In genomic region chr6:16961577-16961976, GRCh38 we compare ENCODE assay signal across 16 cellular contexts.
DNase-seq lines count a peak whose midpoint lies in the region; ATAC-seq and TF ChIP-seq lines count a peak whose summit lies in the region.
"Had no signal": no experiment of that assay in that cellular context is flagged by ENCODE, and none has a peak within 500 bp of the region (broad histone marks: within the 10 kb centered on the region; RNA-seq: fewer than 3 reads in every experiment).

No MANE protein-coding gene starts in this region.

- no peak overlapping the region for H3K4me3 Mint-ChIP-seq in WTC11

- no peak overlapping the region for H3K4me2 ChIP-seq in SK-N-SH

- WGBS in SK-N-SH (ENCODE audit: low lambda C conversion rate), result 16% methylated on average over 1 of the region's 1 CpG

- no peaks in the 10 kb centered on the region for H3K9me2 ChIP-seq in SK-N-SH

- ATAC-seq in SK-N-SH treated with all-trans-retinoic acid at 6 μM for 48 hours, result no peak
- no peak for ATAC-seq in WTC11

- no peaks in the 10 kb centered on the region for H3K79me2 ChIP-seq in SK-N-SH (ENCODE audit: insufficient read depth)

- no peak overlapping the region for H3K9ac ChIP-seq in SK-N-SH

- H3K27ac ChIP-seq in SK-N-SH (ENCODE audit: low read depth in 2 of 2, low read length in 1 of 2) (peak overlapping the region in 1 of 2 experiments; percentile 44; a peak in 2 of 4 replicates), SJSA1 (peak overlapping the region; percentile 54)
- H3K27ac ChIP-seq: 22Rv1, Peyer's patch had no signal

- POLR2A ChIA-PET in SK-N-SH (lab: Yijun Ruan, JAX) (no interaction called here), WTC11 (lab: Charles Lee) (no interaction called here)

- peak overlapping the region; percentile 30; the same call in 1 of the 2 replicates for H2AFZ ChIP-seq in SK-N-SH (ENCODE audit: low read depth)

- no peaks in the 10 kb centered on the region for H4K20me1 ChIP-seq in SK-N-SH (ENCODE audit: insufficient read depth)

- no peaks in the 10 kb centered on the region for H3K27me3 ChIP-seq in SK-N-SH (ENCODE audit: insufficient read depth)
- no peaks in the 10 kb centered on the region for H3K27me3 ChIP-seq in SJSA1 (replicated peaks)
- H3K27me3 ChIP-seq: Peyer's patch had no signal

- TF ChIP-seq CTCF in SK-N-SH (IDR thresholded peaks at IDR 0.05), result no peak
- TF ChIP-seq CTCF in WTC11 (IDR thresholded peaks at IDR 0.05), result no peak

- H3K36me3 Mint-ChIP-seq in WTC11, result no peaks in the 10 kb centered on the region

- H3K9me3 ChIP-seq in SK-N-SH (no peaks in the 10 kb centered on the region), SJSA1 (replicated peaks) (no peaks in the 10 kb centered on the region)
- H3K9me3 ChIP-seq: Peyer's patch had no signal

- peaks cover 9% of the 10 kb centered on the region for H3K4me1 Mint-ChIP-seq in WTC11

- H3K4me1 ChIP-seq in SK-N-SH (ENCODE audit: control insufficient read depth in 1 of 2, insufficient read depth in 2 of 2, low read depth in 1 of 2, low read length in 1 of 2) (peaks cover 5 to 17% of the 10 kb centered on the region in 2 experiments), SJSA1 (replicated peaks) (peaks cover 46% of the 10 kb centered on the region)

- no peaks in the 10 kb centered on the region for H3K36me3 ChIP-seq in SK-N-SH (replicated peaks in 1 of 2; ENCODE audit: control insufficient read depth in 1 of 2, insufficient read depth in 2 of 2, low read length in 1 of 2)
- H3K36me3 ChIP-seq in SJSA1, result no peaks in the 10 kb centered on the region
- H3K36me3 ChIP-seq: Peyer's patch had no signal

- H3K27me3 Mint-ChIP-seq in WTC11 (ENCODE audit: low read depth), result no peaks in the 10 kb centered on the region

- H3K27ac Mint-ChIP-seq in WTC11, result no peak overlapping the region

- no peak for DNase-seq in SK-N-SH
- peak in 1 of 2 experiments; percentile 81 for DNase-seq in SJSA1 (ENCODE audit: low read depth in 1 of 2, low spot score in 2 of 2)
- DNase-seq in fibroblast of peridontal ligament (ENCODE audit: extremely low read depth), result peak; percentile 26
- no peak for DNase-seq in activated CD4-positive, alpha-beta T cell treated with anti-CD3 and anti-CD28 coated beads for 48 hours
- no peak for DNase-seq in NCI-H345 (lab: John Stamatoyannopoulos, UW)
- DNase-seq in WTC11 (ENCODE audit: low spot score), result no peak
- DNase-seq in NCI-H1436 (lab: John Stamatoyannopoulos, UW), result no peak
- DNase-seq: C1 segment of cervical spinal cord, KG1, NCI-H146, NCI-H2081, NCI-H524 treated with DMSO at 0.1 percent for 48 hours, Peyer's patch, Right ventricle myocardium superior had no signal

- TF ChIP-seq RAD21 in SK-N-SH (IDR thresholded peaks at IDR 0.05; ENCODE audit: low read length), result no peak

- no peak overlapping the region for H3K4me3 ChIP-seq in SK-N-SH (ENCODE audit: low read depth in 2 of 2, low read length in 1 of 2)
- no peak overlapping the region for H3K4me3 ChIP-seq in SJSA1
- H3K4me3 ChIP-seq: Peyer's patch had no signal

- H3F3A ChIP-seq in SK-N-SH (replicated peaks; ENCODE audit: insufficient read depth), result peaks cover 4% of the 10 kb centered on the region

- TF ChIP-seq EP300 in SK-N-SH (IDR thresholded peaks at IDR 0.05; ENCODE audit: borderline replicate concordance in 1 of 2, low read depth in 1 of 2, low read length in 1 of 2), result 0 out of 4 replicates have a peak, but pooled peaks of 1 of the 2 experiments have one; percentile 34

- CTCF ChIA-PET in SK-N-SH (lab: Yijun Ruan, JAX), result interaction anchor here (0.8 to 4.8 kb wide), 2 partner anchors 12 to 130 kb away, joined by 3 to 45 read pairs; no protein-coding TSS in a partner anchor
- CTCF ChIA-PET in WTC11 (lab: Charles Lee), result no interaction called here

- no peaks in the 10 kb centered on the region for H3K9me3 Mint-ChIP-seq in WTC11

TF ChIP-seq in SK-N-SH, 30 proteins besides CTCF, POLR2A, EP300 and RAD21 (continues in another document):
- TF ChIP-seq TCF12 (IDR thresholded peaks at IDR 0.05) (peak; percentile 37; the same call in 1 of the 2 replicates), ELF1 (IDR thresholded peaks at IDR 0.05) (no peak), REST (IDR thresholded peaks at IDR 0.05; ENCODE audit: low read depth, low read length) (no peak), GABPA (IDR thresholded peaks at IDR 0.05; ENCODE audit: low read depth) (no peak)

TF ChIP-seq in SK-N-SH treated with all-trans-retinoic acid at 6 μM for 48 hours, 23 proteins besides CTCF, POLR2A, EP300 and RAD21 (continues in another document):
- no peak for TF ChIP-seq SNAI2 (CRISPR knock-in tag; IDR thresholded peaks at IDR 0.05)
- no peak for TF ChIP-seq CSDC2 (CRISPR knock-in tag; IDR thresholded peaks at IDR 0.05)
- no peak for TF ChIP-seq ZNF8 (CRISPR knock-in tag; IDR thresholded peaks at IDR 0.05)
- TF ChIP-seq, protein P1, sequence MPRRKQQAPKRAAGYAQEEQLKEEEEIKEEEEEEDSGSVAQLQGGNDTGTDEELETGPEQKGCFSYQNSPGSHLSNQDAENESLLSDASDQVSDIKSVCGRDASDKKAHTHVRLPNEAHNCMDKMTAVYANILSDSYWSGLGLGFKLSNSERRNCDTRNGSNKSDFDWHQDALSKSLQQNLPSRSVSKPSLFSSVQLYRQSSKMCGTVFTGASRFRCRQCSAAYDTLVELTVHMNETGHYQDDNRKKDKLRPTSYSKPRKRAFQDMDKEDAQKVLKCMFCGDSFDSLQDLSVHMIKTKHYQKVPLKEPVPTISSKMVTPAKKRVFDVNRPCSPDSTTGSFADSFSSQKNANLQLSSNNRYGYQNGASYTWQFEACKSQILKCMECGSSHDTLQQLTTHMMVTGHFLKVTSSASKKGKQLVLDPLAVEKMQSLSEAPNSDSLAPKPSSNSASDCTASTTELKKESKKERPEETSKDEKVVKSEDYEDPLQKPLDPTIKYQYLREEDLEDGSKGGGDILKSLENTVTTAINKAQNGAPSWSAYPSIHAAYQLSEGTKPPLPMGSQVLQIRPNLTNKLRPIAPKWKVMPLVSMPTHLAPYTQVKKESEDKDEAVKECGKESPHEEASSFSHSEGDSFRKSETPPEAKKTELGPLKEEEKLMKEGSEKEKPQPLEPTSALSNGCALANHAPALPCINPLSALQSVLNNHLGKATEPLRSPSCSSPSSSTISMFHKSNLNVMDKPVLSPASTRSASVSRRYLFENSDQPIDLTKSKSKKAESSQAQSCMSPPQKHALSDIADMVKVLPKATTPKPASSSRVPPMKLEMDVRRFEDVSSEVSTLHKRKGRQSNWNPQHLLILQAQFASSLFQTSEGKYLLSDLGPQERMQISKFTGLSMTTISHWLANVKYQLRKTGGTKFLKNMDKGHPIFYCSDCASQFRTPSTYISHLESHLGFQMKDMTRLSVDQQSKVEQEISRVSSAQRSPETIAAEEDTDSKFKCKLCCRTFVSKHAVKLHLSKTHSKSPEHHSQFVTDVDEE (CRISPR knock-in tag; IDR thresholded peaks at IDR 0.05), result no peak
- no peak for TF ChIP-seq ZC3H10 (CRISPR knock-in tag; IDR thresholded peaks at IDR 0.05)
- no peak for TF ChIP-seq RARB (CRISPR knock-in tag; IDR thresholded peaks at IDR 0.05)

TF ChIP-seq in WTC11, 78 proteins besides CTCF, POLR2A, EP300 and RAD21:
- TF ChIP-seq ZNF317 (CRISPR knock-in tag; IDR thresholded peaks at IDR 0.05; ENCODE audit: borderline replicate concordance, low read depth), result no peak
- TF ChIP-seq, protein P2, sequence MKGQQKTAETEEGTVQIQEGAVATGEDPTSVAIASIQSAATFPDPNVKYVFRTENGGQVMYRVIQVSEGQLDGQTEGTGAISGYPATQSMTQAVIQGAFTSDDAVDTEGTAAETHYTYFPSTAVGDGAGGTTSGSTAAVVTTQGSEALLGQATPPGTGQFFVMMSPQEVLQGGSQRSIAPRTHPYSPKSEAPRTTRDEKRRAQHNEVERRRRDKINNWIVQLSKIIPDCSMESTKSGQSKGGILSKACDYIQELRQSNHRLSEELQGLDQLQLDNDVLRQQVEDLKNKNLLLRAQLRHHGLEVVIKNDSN (CRISPR knock-in tag; IDR thresholded peaks at IDR 0.05), result no peak
- TF ChIP-seq, protein P3, sequence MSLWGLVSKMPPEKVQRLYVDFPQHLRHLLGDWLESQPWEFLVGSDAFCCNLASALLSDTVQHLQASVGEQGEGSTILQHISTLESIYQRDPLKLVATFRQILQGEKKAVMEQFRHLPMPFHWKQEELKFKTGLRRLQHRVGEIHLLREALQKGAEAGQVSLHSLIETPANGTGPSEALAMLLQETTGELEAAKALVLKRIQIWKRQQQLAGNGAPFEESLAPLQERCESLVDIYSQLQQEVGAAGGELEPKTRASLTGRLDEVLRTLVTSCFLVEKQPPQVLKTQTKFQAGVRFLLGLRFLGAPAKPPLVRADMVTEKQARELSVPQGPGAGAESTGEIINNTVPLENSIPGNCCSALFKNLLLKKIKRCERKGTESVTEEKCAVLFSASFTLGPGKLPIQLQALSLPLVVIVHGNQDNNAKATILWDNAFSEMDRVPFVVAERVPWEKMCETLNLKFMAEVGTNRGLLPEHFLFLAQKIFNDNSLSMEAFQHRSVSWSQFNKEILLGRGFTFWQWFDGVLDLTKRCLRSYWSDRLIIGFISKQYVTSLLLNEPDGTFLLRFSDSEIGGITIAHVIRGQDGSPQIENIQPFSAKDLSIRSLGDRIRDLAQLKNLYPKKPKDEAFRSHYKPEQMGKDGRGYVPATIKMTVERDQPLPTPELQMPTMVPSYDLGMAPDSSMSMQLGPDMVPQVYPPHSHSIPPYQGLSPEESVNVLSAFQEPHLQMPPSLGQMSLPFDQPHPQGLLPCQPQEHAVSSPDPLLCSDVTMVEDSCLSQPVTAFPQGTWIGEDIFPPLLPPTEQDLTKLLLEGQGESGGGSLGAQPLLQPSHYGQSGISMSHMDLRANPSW (CRISPR knock-in tag; conservative IDR thresholded peaks at IDR 0.05; ENCODE audit: low read depth), result no peak
- TF ChIP-seq SP1 (CRISPR knock-in tag; conservative IDR thresholded peaks at IDR 0.05), result no peak
- TF ChIP-seq JAZF1 (CRISPR knock-in tag; IDR thresholded peaks at IDR 0.05), result no peak
